Comparison of ENCODE assay signal across 11 cellular contexts in genomic region chr2:179274749-179275148, GRCh38. TPM values are rescaled to one million over a fixed set of nuclear protein-coding genes. Genes with fewer than 3 reads are reported as not detected.
DNase-seq lines count a peak whose midpoint lies in the region; ATAC-seq lines count a peak whose summit lies in the region.
"Had no signal": no experiment of that assay in that cellular context is flagged by ENCODE, and none has a peak within 500 bp of the region (broad histone marks: within the 10 kb centered on the region; RNA-seq: fewer than 3 reads in every experiment).

No MANE protein-coding gene starts in this region.

- H2BK12ac ChIP-seq in mesenchymal stem cell (ENCODE audit: low read length in 2 of 2), result peak overlapping the region; percentile 69 to 90

- H3K27ac ChIP-seq in mesenchymal stem cell (ENCODE audit: low read length, poor library complexity, severe bottlenecking), result no peak overlapping the region

- H2BK120ac ChIP-seq in mesenchymal stem cell (ENCODE audit: low read depth, low read length), result no peak overlapping the region

- H2AFZ ChIP-seq in mesenchymal stem cell (ENCODE audit: low read depth, low read length), result no peak overlapping the region

- no peak overlapping the region for H4K8ac ChIP-seq in mesenchymal stem cell (ENCODE audit: low read length)

- H2AK5ac ChIP-seq in mesenchymal stem cell (ENCODE audit: low read length, severe bottlenecking), result no peak overlapping the region

- WGBS in mesenchymal stem cell, result 70% methylated on average over 2 of the region's 2 CpGs

- H3K4ac ChIP-seq in mesenchymal stem cell (ENCODE audit: low read depth in 1 of 2, low read length in 2 of 2), result no peak overlapping the region

- H3K4me3 ChIP-seq in mesenchymal stem cell (ENCODE audit: insufficient read depth in 1 of 2, low read depth in 1 of 2, low read length in 2 of 2), result no peak overlapping the region
- no peak overlapping the region for H3K4me3 ChIP-seq in H7 (ENCODE audit: insufficient read depth, low read depth, low read length)

- H3K36me3 ChIP-seq in mesenchymal stem cell (ENCODE audit: control insufficient read depth in 1 of 2, insufficient read depth in 2 of 2, low read depth in 1 of 2, low read length in 2 of 2), result no peaks in the 10 kb centered on the region
- no peaks in the 10 kb centered on the region for H3K36me3 ChIP-seq in H7 (replicated peaks; ENCODE audit: control insufficient read depth, insufficient read depth, low read length)

- no peak overlapping the region for H3K4me2 ChIP-seq in mesenchymal stem cell (ENCODE audit: low read length, poor library complexity, severe bottlenecking)

- no peak overlapping the region for H3K14ac ChIP-seq in mesenchymal stem cell (ENCODE audit: low read length in 2 of 2)

- no peak overlapping the region for H3K23ac ChIP-seq in mesenchymal stem cell (ENCODE audit: low read length in 2 of 2)

- H3K4me1 ChIP-seq in mesenchymal stem cell (ENCODE audit: control insufficient read depth, insufficient read depth, low read depth, low read length), result no peaks in the 10 kb centered on the region

- H3K18ac ChIP-seq in mesenchymal stem cell (ENCODE audit: low read depth in 1 of 2, low read length in 2 of 2), result peak overlapping the region in 1 of 2 experiments; percentile 4

- DNase-seq in mesenchymal stem cell (peak; percentile 29), NCI-H2227 (lab: John Stamatoyannopoulos, UW; ENCODE audit: unreplicated experiment) (no peak), NCI-H187 treated with DMSO at 0.1 percent for 48 hours (lab: John Stamatoyannopoulos, UW) (no peak), H7 (no peak)
- DNase-seq in activated effector memory CD4-positive, alpha-beta T cell treated with Interleukin-2 at 50 U/mL for 16 hours, result no peak
- DNase-seq: activated T-cell treated with anti-CD3 and anti-CD28 coated beads, Interleukin-2, amount 50 U/mL, for 48 hours; NCI-H345; stimulated activated naive CD4-positive, alpha-beta T cell had no signal

- no peak overlapping the region for H4K91ac ChIP-seq in mesenchymal stem cell (ENCODE audit: low read length)

- H3K9me3 ChIP-seq in mesenchymal stem cell (ENCODE audit: control insufficient read depth, low read length), result no peaks in the 10 kb centered on the region

- H3K79me1 ChIP-seq in mesenchymal stem cell (replicated peaks; ENCODE audit: low read length, poor library complexity, severe bottlenecking), result no peaks in the 10 kb centered on the region

- no peak overlapping the region for H2BK15ac ChIP-seq in mesenchymal stem cell (ENCODE audit: low read depth, poor library complexity, severe bottlenecking)

- H2BK5ac ChIP-seq in mesenchymal stem cell (ENCODE audit: low read depth, low read length, poor library complexity, severe bottlenecking), result no peak overlapping the region

- H3K27me3 ChIP-seq in mesenchymal stem cell (ENCODE audit: control insufficient read depth in 1 of 2, insufficient read depth in 1 of 2, low read length in 2 of 2), result no peaks in the 10 kb centered on the region
- H3K27me3 ChIP-seq in H7 (ENCODE audit: control insufficient read depth, insufficient read depth, low read length), result no peaks in the 10 kb centered on the region

- peak; percentile 98 for ATAC-seq in GM18861 (IDR thresholded peaks at IDR 0.05; ENCODE audit: unreplicated experiment)
- ATAC-seq in GM21737 (IDR thresholded peaks at IDR 0.05; ENCODE audit: unreplicated experiment), result peak; percentile 98
- ATAC-seq in HG03571 (IDR thresholded peaks at IDR 0.05; ENCODE audit: unreplicated experiment), result peak; percentile 100

- H3K9ac ChIP-seq in mesenchymal stem cell (ENCODE audit: low read length), result no peak overlapping the region

RNA-seq across cellular contexts. Expression of gene SESTD1, which starts 10.1 kb away (rescaled TPM):
- polyA plus RNA-seq in mesenchymal stem cell (2013, experiment 1 of 2), result 28.8 TPM
- polyA plus RNA-seq in mesenchymal stem cell (2013, experiment 2 of 2), result 29.6 TPM
- total RNA-seq in H7 (2014; rRNA removed; shearing (Covaris generic)), result 16.6 and 17.7 TPM in 2 replicates
